1 cellular context compared by ENCODE assay signal in the genomic region with DNA sequence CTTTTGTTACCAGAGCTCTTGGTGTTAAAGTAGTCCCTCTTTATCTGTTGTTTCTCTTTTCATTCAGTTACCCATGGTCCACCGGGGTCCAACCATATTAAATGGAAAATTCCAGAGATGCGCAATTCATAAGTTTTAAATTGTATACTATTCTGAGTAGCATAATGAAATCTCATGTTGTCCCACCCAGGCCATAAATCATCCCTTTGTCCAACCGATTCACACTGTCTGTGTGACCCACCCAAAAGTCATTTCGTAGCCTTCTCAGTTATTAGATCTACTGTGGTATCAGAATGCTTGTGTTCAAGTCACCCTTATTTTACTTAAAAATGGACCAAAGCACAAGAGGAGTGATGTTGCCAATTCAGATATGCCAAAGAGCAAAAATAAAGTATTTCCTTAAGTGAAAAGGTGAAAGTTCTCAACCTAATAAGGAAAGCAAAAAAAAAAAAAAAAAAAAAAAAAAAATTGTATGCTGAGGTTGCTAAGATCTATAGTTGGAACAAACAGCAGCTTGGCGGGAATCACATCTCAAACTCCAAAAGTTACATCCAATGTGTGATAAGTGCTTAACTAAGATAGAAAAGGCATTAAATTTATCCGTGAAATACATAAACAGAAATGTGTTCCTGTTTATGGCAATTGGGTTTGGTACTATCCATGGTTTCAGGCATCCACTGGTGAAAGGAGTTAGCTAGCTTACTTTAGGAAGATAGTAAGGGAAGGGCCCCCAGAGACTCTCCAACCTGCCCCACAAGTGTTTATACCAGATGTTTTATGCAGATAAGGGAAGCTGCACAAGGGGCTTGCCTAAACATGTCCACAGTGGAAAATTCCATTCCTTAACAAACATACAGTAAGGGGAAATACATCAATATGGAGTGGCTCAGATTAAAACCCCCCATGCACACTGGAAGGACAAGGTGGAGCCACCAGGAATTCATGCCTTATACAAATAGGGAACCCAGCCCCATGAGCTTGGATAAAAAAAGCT.
TF ChIP-seq lines count a peak whose summit lies in the region.

No MANE protein-coding gene starts in this region.

TF ChIP-seq in IMR-90, 13 proteins besides CTCF, POLR2A, EP300 and RAD21 (continued from another document):
- TF ChIP-seq, protein P1, sequence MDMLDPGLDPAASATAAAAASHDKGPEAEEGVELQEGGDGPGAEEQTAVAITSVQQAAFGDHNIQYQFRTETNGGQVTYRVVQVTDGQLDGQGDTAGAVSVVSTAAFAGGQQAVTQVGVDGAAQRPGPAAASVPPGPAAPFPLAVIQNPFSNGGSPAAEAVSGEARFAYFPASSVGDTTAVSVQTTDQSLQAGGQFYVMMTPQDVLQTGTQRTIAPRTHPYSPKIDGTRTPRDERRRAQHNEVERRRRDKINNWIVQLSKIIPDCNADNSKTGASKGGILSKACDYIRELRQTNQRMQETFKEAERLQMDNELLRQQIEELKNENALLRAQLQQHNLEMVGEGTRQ (IDR thresholded peaks at IDR 0.05; ENCODE audit: low read depth, low read length): no peak
- no peak for TF ChIP-seq SMC3 (IDR thresholded peaks at IDR 0.05; ENCODE audit: low read depth, low read length)
- no peak for TF ChIP-seq BHLHE40 (IDR thresholded peaks at IDR 0.05; ENCODE audit: low read depth, low read length)
